ENCODE assay signal across 1 cellular context in the genomic region with DNA sequence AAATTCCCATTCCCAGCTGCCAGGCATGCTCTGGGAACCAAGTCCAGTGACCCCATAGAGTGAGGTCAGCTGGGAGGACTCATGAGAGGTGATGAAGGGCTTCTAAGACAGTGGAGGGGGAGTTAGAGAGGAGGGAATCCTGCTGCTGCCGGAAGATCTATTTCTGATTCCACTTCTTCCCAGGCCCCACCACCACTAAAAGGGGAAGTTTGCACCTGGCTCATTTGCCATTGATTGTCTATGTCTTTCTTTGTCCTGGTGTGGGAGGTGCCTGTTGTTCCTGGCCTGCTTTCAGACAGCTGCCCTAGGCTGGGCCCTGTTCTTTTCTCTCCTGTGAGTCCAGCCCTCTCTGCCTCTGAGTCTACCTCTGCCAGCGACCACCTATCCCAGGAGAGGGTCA.
TF ChIP-seq lines count a peak whose summit lies in the region.

No MANE protein-coding gene starts in this region.

TF ChIP-seq in SK-N-SH treated with all-trans-retinoic acid at 6 μM for 48 hours, 23 proteins besides CTCF, POLR2A, EP300 and RAD21 (continued from another document):
- TF ChIP-seq, protein P1, sequence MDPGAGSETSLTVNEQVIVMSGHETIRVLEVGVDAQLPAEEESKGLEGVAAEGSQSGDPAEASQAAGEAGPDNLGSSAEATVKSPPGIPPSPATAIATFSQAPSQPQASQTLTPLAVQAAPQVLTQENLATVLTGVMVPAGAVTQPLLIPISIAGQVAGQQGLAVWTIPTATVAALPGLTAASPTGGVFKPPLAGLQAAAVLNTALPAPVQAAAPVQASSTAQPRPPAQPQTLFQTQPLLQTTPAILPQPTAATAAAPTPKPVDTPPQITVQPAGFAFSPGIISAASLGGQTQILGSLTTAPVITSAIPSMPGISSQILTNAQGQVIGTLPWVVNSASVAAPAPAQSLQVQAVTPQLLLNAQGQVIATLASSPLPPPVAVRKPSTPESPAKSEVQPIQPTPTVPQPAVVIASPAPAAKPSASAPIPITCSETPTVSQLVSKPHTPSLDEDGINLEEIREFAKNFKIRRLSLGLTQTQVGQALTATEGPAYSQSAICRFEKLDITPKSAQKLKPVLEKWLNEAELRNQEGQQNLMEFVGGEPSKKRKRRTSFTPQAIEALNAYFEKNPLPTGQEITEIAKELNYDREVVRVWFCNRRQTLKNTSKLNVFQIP (CRISPR knock-in tag; IDR thresholded peaks at IDR 0.05; ENCODE audit: borderline replicate concordance, low read depth), result no peak
- TF ChIP-seq PPARA (CRISPR knock-in tag; IDR thresholded peaks at IDR 0.05; ENCODE audit: borderline replicate concordance), result no peak
- TF ChIP-seq, protein P2, sequence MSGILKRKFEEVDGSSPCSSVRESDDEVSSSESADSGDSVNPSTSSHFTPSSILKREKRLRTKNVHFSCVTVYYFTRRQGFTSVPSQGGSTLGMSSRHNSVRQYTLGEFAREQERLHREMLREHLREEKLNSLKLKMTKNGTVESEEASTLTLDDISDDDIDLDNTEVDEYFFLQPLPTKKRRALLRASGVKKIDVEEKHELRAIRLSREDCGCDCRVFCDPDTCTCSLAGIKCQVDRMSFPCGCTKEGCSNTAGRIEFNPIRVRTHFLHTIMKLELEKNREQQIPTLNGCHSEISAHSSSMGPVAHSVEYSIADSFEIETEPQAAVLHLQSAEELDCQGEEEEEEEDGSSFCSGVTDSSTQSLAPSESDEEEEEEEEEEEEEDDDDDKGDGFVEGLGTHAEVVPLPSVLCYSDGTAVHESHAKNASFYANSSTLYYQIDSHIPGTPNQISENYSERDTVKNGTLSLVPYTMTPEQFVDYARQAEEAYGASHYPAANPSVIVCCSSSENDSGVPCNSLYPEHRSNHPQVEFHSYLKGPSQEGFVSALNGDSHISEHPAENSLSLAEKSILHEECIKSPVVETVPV (CRISPR knock-in tag; IDR thresholded peaks at IDR 0.05), result no peak
